ENCODE assay signal across 9 cellular contexts in the genomic region with DNA sequence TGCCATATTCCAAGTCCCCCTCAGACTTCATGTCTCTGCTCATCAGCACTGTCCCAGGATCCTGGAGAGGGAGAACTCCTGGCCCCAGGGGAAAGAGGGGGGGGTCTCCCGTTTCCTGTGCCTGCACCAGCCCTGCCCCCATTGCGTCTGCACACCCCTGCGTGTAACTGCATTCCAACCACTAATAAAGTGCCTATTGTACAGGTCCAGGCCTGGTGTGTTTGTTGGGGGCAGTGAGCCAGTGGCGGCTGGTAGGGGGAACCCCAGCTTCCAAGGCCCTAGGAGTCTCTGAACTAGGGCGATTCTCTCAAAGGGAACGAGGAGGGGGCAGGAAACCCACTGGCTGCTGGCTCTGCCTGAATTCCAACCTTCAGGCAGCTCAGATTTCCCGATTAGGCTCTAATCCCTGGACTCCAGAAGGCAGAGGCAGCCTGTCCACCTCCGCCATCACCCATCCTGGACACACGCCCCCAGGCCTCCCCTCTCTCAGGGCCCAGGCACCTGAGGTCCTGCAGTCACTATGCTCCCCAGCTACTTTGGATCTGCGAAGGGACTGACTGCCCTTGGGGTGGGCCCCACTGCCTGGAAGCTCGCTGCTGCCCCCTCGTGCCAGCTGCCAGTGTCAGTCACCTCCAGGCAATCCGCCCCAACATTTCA. TPM values are rescaled to one million over a fixed set of nuclear protein-coding genes. Genes with fewer than 3 reads are reported as not detected.
A peak's percentile ranks its signal among the peaks of the same experiment; 100 is the strongest.
DNase-seq lines count a peak whose midpoint lies in the region; ATAC-seq and TF ChIP-seq lines count a peak whose summit lies in the region.
"Had no signal": no experiment of that assay in that cellular context is flagged by ENCODE, and none has a peak within 500 bp of the region (broad histone marks: within the 10 kb centered on the region; RNA-seq: fewer than 3 reads in every experiment).

No MANE protein-coding gene starts in this region.

- peaks cover 11 to 13% (median 11%) of the 10 kb centered on the region in 3 donors for H3K4me1 Mint-ChIP-seq in IgD-negative memory B cell
- peaks cover 10 to 36% (median 24%) of the 10 kb centered on the region in 7 donors for H3K4me1 Mint-ChIP-seq in naive thymus-derived CD4-positive, alpha-beta T cell
- peaks cover 52% of the 10 kb centered on the region for H3K4me1 Mint-ChIP-seq in stimulated activated memory B cell treated with anti-CD40 and anti-IgM and Interleukin-4, amounts not matched to agents 10 μg/mL and 1 μg/mL and 100 μg/mL, for 72 hours

- H3K27ac ChIP-seq in Peyer's patch = peak overlapping the region; percentile 6 to 59 (median 21)
- H3K27ac ChIP-seq in esophagus muscularis mucosa (replicated peaks in 1 of 4) = peak overlapping the region; percentile 58 to 71 (median 60)
- peak overlapping the region; percentile 35 for H3K27ac ChIP-seq in naive thymus-derived CD4-positive, alpha-beta T cell (ENCODE audit: low read depth, low read length)

- in situ Hi-C loops in Caki2 (cut with HindIII; ENCODE audit: low pct_unique_long_range_greater_than_20kb, low sequenced_read_pairs) = no loop called here

- H3K4me1 ChIP-seq in Peyer's patch (peaks cover 0 to 26% (median 7%) of the 10 kb centered on the region in 4 donors), esophagus muscularis mucosa (peaks cover 15 to 36% (median 23%) of the 10 kb centered on the region in 4 donors)
- H3K4me1 ChIP-seq in naive thymus-derived CD4-positive, alpha-beta T cell (ENCODE audit: control insufficient read depth in 2 of 2, insufficient read depth in 2 of 2, low read length in 2 of 2) = peaks cover 0 to 8% of the 10 kb centered on the region in 2 donors

- POLR2A ChIA-PET in naive thymus-derived CD4-positive, alpha-beta T cell (lab: Charles Lee) = interaction anchor here (0.5 to 3.7 kb wide), 9 partner anchors 9 to 91 kb away, joined by 3 to 42 read pairs (median 6); a partner anchor contains a TSS

- peak overlapping the region in 2 of 4 donors; percentile 26 to 37 for H3K4me3 Mint-ChIP-seq in IgD-negative memory B cell
- H3K4me3 Mint-ChIP-seq in naive thymus-derived CD4-positive, alpha-beta T cell = no peak overlapping the region
- H3K4me3 Mint-ChIP-seq in stimulated activated memory B cell treated with anti-CD40 and anti-IgM and Interleukin-4, amounts not matched to agents 10 μg/mL and 1 μg/mL and 100 μg/mL, for 72 hours = no peak overlapping the region
- H3K4me3 Mint-ChIP-seq: dendritic cell treated with granulocyte-macrophage colony-stimulating factor and Interleukin-4, amounts not matched to agents 40 ng/mL and 50 ng/mL, for 4 days had no signal

- H3K27me3 Mint-ChIP-seq in IgD-negative memory B cell = no peaks in the 10 kb centered on the region
- peaks cover 0 to 2% (median 0%) of the 10 kb centered on the region in 5 donors for H3K27me3 Mint-ChIP-seq in naive thymus-derived CD4-positive, alpha-beta T cell
- H3K27me3 Mint-ChIP-seq in stimulated activated memory B cell treated with anti-CD40 and anti-IgM and Interleukin-4, amounts not matched to agents 10 μg/mL and 1 μg/mL and 100 μg/mL, for 72 hours = no peaks in the 10 kb centered on the region

- H3K36me3 Mint-ChIP-seq in IgD-negative memory B cell = no peaks in the 10 kb centered on the region
- H3K36me3 Mint-ChIP-seq in naive thymus-derived CD4-positive, alpha-beta T cell = peaks cover 0 to 9% (median 0%) of the 10 kb centered on the region in 5 donors
- H3K36me3 Mint-ChIP-seq in stimulated activated memory B cell treated with anti-CD40 and anti-IgM and Interleukin-4, amounts not matched to agents 10 μg/mL and 1 μg/mL and 100 μg/mL, for 72 hours = peaks cover 35% of the 10 kb centered on the region

- peak; percentile 95 for ATAC-seq in naive thymus-derived CD4-positive, alpha-beta T cell
- peak; percentile 88 for ATAC-seq in stimulated activated memory B cell treated with anti-CD40 and anti-IgM and Interleukin-4, amounts not matched to agents 10 μg/mL and 1 μg/mL and 100 μg/mL, for 72 hours
- no peak for ATAC-seq in GM21381 (IDR thresholded peaks at IDR 0.05; ENCODE audit: unreplicated experiment)

- intact Hi-C loops in esophagus muscularis mucosa (cut with DNase I) = loop anchor here (1.0 kb wide), 1 partner anchor 63 kb away; no protein-coding TSS in a partner anchor
- intact Hi-C loops in naive thymus-derived CD4-positive, alpha-beta T cell (cut with micrococcal nuclease) = loop anchor here (1.0 to 2.0 kb wide), 6 partner anchors 20 to 140 kb away; no protein-coding TSS in a partner anchor

- H3K36me3 ChIP-seq in Peyer's patch (peaks cover 0 to 33% (median 0%) of the 10 kb centered on the region in 3 donors), esophagus muscularis mucosa (peaks cover 6 to 47% (median 38%) of the 10 kb centered on the region in 4 donors)
- peaks cover 0 to 46% (median 8%) of the 10 kb centered on the region in 3 experiments for H3K36me3 ChIP-seq in naive thymus-derived CD4-positive, alpha-beta T cell (ENCODE audit: control insufficient read depth in 2 of 3, insufficient read depth in 3 of 3, low read length in 3 of 3)

- H3K4me3 ChIP-seq in Peyer's patch (no peak overlapping the region), esophagus muscularis mucosa (no peak overlapping the region)
- no peak overlapping the region for H3K4me3 ChIP-seq in naive thymus-derived CD4-positive, alpha-beta T cell (ENCODE audit: low read length)

- H3K9me3 ChIP-seq in Peyer's patch = no peaks in the 10 kb centered on the region
- no peaks in the 10 kb centered on the region for H3K9me3 ChIP-seq in esophagus muscularis mucosa
- no peaks in the 10 kb centered on the region for H3K9me3 ChIP-seq in naive thymus-derived CD4-positive, alpha-beta T cell (ENCODE audit: control insufficient read depth in 2 of 3, low read length in 3 of 3)

- DNase-seq in Caki2 (ENCODE audit: low read depth) (peak; percentile 33), Peyer's patch (peak; percentile 82 to 93 (median 91)), esophagus muscularis mucosa (ENCODE audit: extremely low spot score) (no peak)
- peak; percentile 85 to 87 for DNase-seq in activated T-cell treated with anti-CD3 and anti-CD28 coated beads, Interleukin-2, amount 50 U/mL, for 48 hours
- DNase-seq in naive thymus-derived CD4-positive, alpha-beta T cell = peak; percentile 73 to 89 (median 81)

- no peak for TF ChIP-seq EP300 in esophagus muscularis mucosa (IDR thresholded peaks at IDR 0.05)

- no peaks in the 10 kb centered on the region for H3K9me3 Mint-ChIP-seq in IgD-negative memory B cell
- no peaks in the 10 kb centered on the region for H3K9me3 Mint-ChIP-seq in naive thymus-derived CD4-positive, alpha-beta T cell
- H3K9me3 Mint-ChIP-seq in stimulated activated memory B cell treated with anti-CD40 and anti-IgM and Interleukin-4, amounts not matched to agents 10 μg/mL and 1 μg/mL and 100 μg/mL, for 72 hours = no peaks in the 10 kb centered on the region
- H3K9me3 Mint-ChIP-seq: dendritic cell treated with granulocyte-macrophage colony-stimulating factor and Interleukin-4, amounts not matched to agents 40 ng/mL and 50 ng/mL, for 4 days had no signal

- whole genome bisulfite sequencing in esophagus muscularis mucosa = 15% methylated on average over 10 of the region's 13 CpGs

- TF ChIP-seq CTCF in Peyer's patch (IDR thresholded peaks at IDR 0.05) (peak; percentile 65 to 96 (median 94)), esophagus muscularis mucosa (IDR thresholded peaks at IDR 0.05) (peak; percentile 80 to 95 (median 84))

- no peaks in the 10 kb centered on the region for H3K27me3 ChIP-seq in Peyer's patch
- H3K27me3 ChIP-seq in esophagus muscularis mucosa = no peaks in the 10 kb centered on the region
- H3K27me3 ChIP-seq in naive thymus-derived CD4-positive, alpha-beta T cell (ENCODE audit: control insufficient read depth in 2 of 2, insufficient read depth in 2 of 2, low read length in 2 of 2) = no peaks in the 10 kb centered on the region

- H3K27ac Mint-ChIP-seq in IgD-negative memory B cell = peak overlapping the region; percentile 63 to 76 (median 71)
- H3K27ac Mint-ChIP-seq in naive thymus-derived CD4-positive, alpha-beta T cell = peak overlapping the region; percentile 38 to 89 (median 84)
- peak overlapping the region; percentile 66 for H3K27ac Mint-ChIP-seq in stimulated activated memory B cell treated with anti-CD40 and anti-IgM and Interleukin-4, amounts not matched to agents 10 μg/mL and 1 μg/mL and 100 μg/mL, for 72 hours
- H3K27ac Mint-ChIP-seq: dendritic cell treated with granulocyte-macrophage colony-stimulating factor and Interleukin-4, amounts not matched to agents 40 ng/mL and 50 ng/mL, for 4 days had no signal

- CTCF ChIA-PET in naive thymus-derived CD4-positive, alpha-beta T cell (lab: Charles Lee) = interaction anchor here (0.5 to 12.3 kb wide), 21 partner anchors 7 to 152 kb away, joined by 3 to 287 read pairs (median 5); a partner anchor contains a TSS

- no peak for TF ChIP-seq POLR2A in Peyer's patch (IDR thresholded peaks at IDR 0.05)
- TF ChIP-seq POLR2A in esophagus muscularis mucosa (IDR thresholded peaks at IDR 0.05; ENCODE audit: low read depth) = no peak

RNA-seq across cellular contexts. Expression of a gene that starts 9.7 kb away (rescaled TPM):
- 168 and 223 TPM in 2 replicates for total RNA-seq in Caki2 (2014; rRNA removed; shearing (Covaris generic); ENCODE audit: low replicate concordance)
- 106 TPM for polyA plus RNA-seq in IgD-negative memory B cell
- 100 to 1,000 TPM in 3 of 4 donors, 10 to 100 TPM in 1; 73.4 to 227 (median 139) TPM for total RNA-seq in Peyer's patch
- total RNA-seq in esophagus muscularis mucosa = 100 to 1,000 TPM in 3 of 4 donors, 10 to 100 TPM in 1; 79.2 to 127 (median 102) TPM
- total RNA-seq in naive thymus-derived CD4-positive, alpha-beta T cell = 100 to 1,000 TPM; 346 to 515 (median 368) TPM
- polyA plus RNA-seq in naive thymus-derived CD4-positive, alpha-beta T cell = 10 to 100 TPM; 91.0 to 99.9 TPM

RNA-seq across cellular contexts. Expression of a gene that starts 19.1 kb away (rescaled TPM):
- 7.1 and 13.1 TPM in 2 replicates for total RNA-seq in Caki2 (2014; rRNA removed; shearing (Covaris generic); ENCODE audit: low replicate concordance)
- 332 TPM for polyA plus RNA-seq in IgD-negative memory B cell
- total RNA-seq in Peyer's patch (10 to 100 TPM; 24.2 to 81.7 (median 57.6) TPM), esophagus muscularis mucosa (10 to 100 TPM; 26.2 to 71.2 (median 46.1) TPM)
- total RNA-seq in naive thymus-derived CD4-positive, alpha-beta T cell = 100 to 1,000 TPM; 148 to 272 (median 194) TPM
- 100 to 1,000 TPM; 216 to 375 TPM for polyA plus RNA-seq in naive thymus-derived CD4-positive, alpha-beta T cell

RNA-seq across cellular contexts. Expression of a gene that starts 56.8 kb away (rescaled TPM):
- 32.2 and 57.9 TPM in 2 replicates for total RNA-seq in Caki2 (2014; rRNA removed; shearing (Covaris generic); ENCODE audit: low replicate concordance)
- 53.5 TPM for polyA plus RNA-seq in IgD-negative memory B cell
- total RNA-seq in Peyer's patch (10 to 100 TPM; 25.9 to 85.0 (median 38.3) TPM), esophagus muscularis mucosa (10 to 100 TPM; 19.9 to 34.9 (median 25.4) TPM)
- 10 to 100 TPM; 36.1 to 63.4 (median 54.9) TPM for total RNA-seq in naive thymus-derived CD4-positive, alpha-beta T cell
- 10 to 100 TPM; 38.0 to 41.8 TPM for polyA plus RNA-seq in naive thymus-derived CD4-positive, alpha-beta T cell

RNA-seq across cellular contexts. Expression of a gene that starts 57.4 kb away (rescaled TPM):
- total RNA-seq in Caki2 (2014; rRNA removed; shearing (Covaris generic); ENCODE audit: low replicate concordance) = 29.2 and 48.7 TPM in 2 replicates
- polyA plus RNA-seq in IgD-negative memory B cell = not detected
- total RNA-seq in Peyer's patch (100 to 1,000 TPM in 1 of 4 donors, 10 to 100 TPM in 3; 60.2 to 102 (median 82.5) TPM), esophagus muscularis mucosa (not detected)
- total RNA-seq in naive thymus-derived CD4-positive, alpha-beta T cell = not detected
- polyA plus RNA-seq in naive thymus-derived CD4-positive, alpha-beta T cell = not detected
